In genomic region chr11:16986434-16987204, GRCh38 we compare ENCODE assay signal across 8 cellular contexts. TPM values are rescaled to one million over a fixed set of nuclear protein-coding genes. Genes with fewer than 3 reads are reported as not detected.
DNase-seq lines count a peak whose midpoint lies in the region; ATAC-seq and TF ChIP-seq lines count a peak whose summit lies in the region.

No MANE protein-coding gene starts in this region.

- H3K9me3 ChIP-seq in psoas muscle = no peaks in the 10 kb centered on the region

- intact Hi-C loops in psoas muscle (cut with DNase I) = no loop called here

- no peaks in the 10 kb centered on the region for H3K27me3 ChIP-seq in layer of hippocampus (ENCODE audit: control insufficient read depth, insufficient read depth, low read length)
- H3K27me3 ChIP-seq in psoas muscle (ENCODE audit: insufficient read depth in 3 of 3, low read length in 2 of 3) = no peaks in the 10 kb centered on the region

- 68 to 84% (median 69%) methylated on average over 5 of the region's 5 CpGs for WGBS in psoas muscle, 3 donors

- DNase-seq in DMS79 treated with DMSO at 0.1 percent for 48 hours (lab: John Stamatoyannopoulos, UW) (peak; percentile 90), psoas muscle (no peak), SW 1271 (lab: John Stamatoyannopoulos, UW) (no peak)
- peak; percentile 1 to 3 for DNase-seq in activated CD8-positive, alpha-beta memory T cell treated with anti-CD3 and anti-CD28 coated beads for 1 hour (ENCODE audit: extremely low read depth in 1 of 2, low read depth in 1 of 2)
- peak; percentile 15 to 16 for DNase-seq in stimulated activated CD8-positive, alpha-beta memory T cell treated with anti-CD3 and anti-CD28 coated beads, Interleukin-7, amount 100 ng/mL, for 4 hours (ENCODE audit: low read depth in 2 of 2)

- no peak overlapping the region for H3K4me3 ChIP-seq in psoas muscle

- TF ChIP-seq CTCF in psoas muscle (IDR thresholded peaks at IDR 0.05) = no peak

- no peaks in the 10 kb centered on the region for H3K36me3 ChIP-seq in psoas muscle (ENCODE audit: insufficient read depth in 1 of 2, low read depth in 1 of 2)

- H3K27ac ChIP-seq in layer of hippocampus (ENCODE audit: low read depth, low read length) (peak overlapping the region; percentile 53), psoas muscle (no peak overlapping the region)

- H3K4me1 ChIP-seq in psoas muscle = no peaks in the 10 kb centered on the region

- peak; percentile 99 for ATAC-seq in GM19468 (IDR thresholded peaks at IDR 0.05; ENCODE audit: extremely low read depth, unreplicated experiment)
- ATAC-seq in HG03520 (IDR thresholded peaks at IDR 0.05; ENCODE audit: unreplicated experiment) = peak; percentile 92
- ATAC-seq in psoas muscle = no peak

RNA-seq across cellular contexts. Expression of gene PLEKHA7, which starts 27.6 kb away (rescaled TPM):
- total RNA-seq in psoas muscle = 1 to 10 TPM; 1.2 to 2.6 (median 1.5) TPM
- polyA plus RNA-seq in psoas muscle = 1 to 10 TPM in 2 of 3 donors, under 1 TPM in 1; 0.74 to 1.2 (median 1.1) TPM

Comparison
In these comparisons a context has a peak if more than half of its experiments do, and no peak if none do; other contexts are left out.
1. DNase-seq: peak in DMS79 treated with DMSO at 0.1 percent for 48 hours (single experiment), activated CD8-positive, alpha-beta memory T cell treated with anti-CD3 and anti-CD28 coated beads for 1 hour (2 of 2) and stimulated activated CD8-positive, alpha-beta memory T cell treated with anti-CD3 and anti-CD28 coated beads, Interleukin-7, amount 100 ng/mL, for 4 hours (2 of 2); none in psoas muscle (0 of 2) and SW 1271 (0 of 2).
2. ATAC-seq: peak in GM19468 (single experiment) and HG03520 (single experiment); none in psoas muscle (0 of 4).